ENCODE assay signal across 8 cellular contexts in genomic region chr1:10209905-10210810, GRCh38. TPM values are rescaled to one million over a fixed set of nuclear protein-coding genes. Genes with fewer than 3 reads are reported as not detected.
DNase-seq lines count a peak whose midpoint lies in the region; ATAC-seq and TF ChIP-seq lines count a peak whose summit lies in the region.

Gene KIF1B, plus strand, starts transcription at chr1:10210570. Its CDS starts 21,759 bp downstream, at chr1:10232329.

- ATAC-seq in HG02642 (IDR thresholded peaks at IDR 0.05; ENCODE audit: poor library complexity, unreplicated experiment) (peak; percentile 99), Right ventricle myocardium superior (ENCODE audit: poor library complexity) (peak; percentile 96)

- H3K9me3 ChIP-seq in SU-DHL-6 (ENCODE audit: insufficient read depth, low read length) (no peaks in the 10 kb centered on the region), parathyroid adenoma (ENCODE audit: control insufficient read depth, low read length) (no peaks in the 10 kb centered on the region), tibial nerve (no peaks in the 10 kb centered on the region)

- intact Hi-C loops in Right ventricle myocardium superior (cut with DNase I): loop anchor here (1.0 to 10.0 kb wide), 2 partner anchors 55 to 129 kb away; no protein-coding TSS in a partner anchor

- H3K79me2 ChIP-seq in SU-DHL-6 (ENCODE audit: insufficient read depth, low read length): no peaks in the 10 kb centered on the region
- peaks cover 3% of the 10 kb centered on the region for H3K79me2 ChIP-seq in parathyroid adenoma

- 1 to 2% methylated on average over 24 to 27 of the region's 107 CpGs for whole genome bisulfite sequencing in tibial nerve, 2 donors

- peak; percentile 84 for TF ChIP-seq CTCF in GM12872 (IDR thresholded peaks at IDR 0.05; ENCODE audit: insufficient read depth, low read depth, low read length)
- TF ChIP-seq CTCF in SU-DHL-6 (IDR thresholded peaks at IDR 0.05; ENCODE audit: insufficient read depth, low read length, poor library complexity, severe bottlenecking): peak; percentile 96
- peak; percentile 96 for TF ChIP-seq CTCF in parathyroid adenoma (IDR thresholded peaks at IDR 0.05)
- peak; percentile 97 to 100 (median 99) for TF ChIP-seq CTCF in tibial nerve (IDR thresholded peaks at IDR 0.05)

- peak within 1 kb of the TSS; percentile 87 for H3K4me3 ChIP-seq in SU-DHL-6 (ENCODE audit: insufficient read depth, low read length, poor library complexity, severe bottlenecking)
- H3K4me3 ChIP-seq in parathyroid adenoma (ENCODE audit: low read depth, low read length): peak within 1 kb of the TSS; percentile 91
- peak within 1 kb of the TSS; percentile 75 to 97 (median 90) for H3K4me3 ChIP-seq in tibial nerve

- peak within 1 kb of the TSS; percentile 100 for H2AFZ ChIP-seq in SU-DHL-6 (ENCODE audit: low read depth, low read length, severe bottlenecking)
- peak within 1 kb of the TSS; percentile 97 for H2AFZ ChIP-seq in parathyroid adenoma

- no peaks in the 10 kb centered on the region for H3K27me3 ChIP-seq in SU-DHL-6 (ENCODE audit: low read length)
- no peaks in the 10 kb centered on the region for H3K27me3 ChIP-seq in parathyroid adenoma (ENCODE audit: control insufficient read depth, insufficient read depth, low read length)
- H3K27me3 ChIP-seq in tibial nerve: no peaks in the 10 kb centered on the region

- H3K9me2 ChIP-seq in SU-DHL-6 (replicated peaks; ENCODE audit: insufficient read depth, low read length): no peaks in the 10 kb centered on the region

- peak; percentile 96 to 99 for TF ChIP-seq POLR2A in tibial nerve (IDR thresholded peaks at IDR 0.05)

- no peaks in the 10 kb centered on the region for H4K20me1 ChIP-seq in SU-DHL-6 (ENCODE audit: low read depth, low read length)

- H3K36me3 ChIP-seq in SU-DHL-6 (ENCODE audit: low read length) (no peaks in the 10 kb centered on the region), parathyroid adenoma (ENCODE audit: control insufficient read depth, insufficient read depth, low read length) (no peaks in the 10 kb centered on the region), tibial nerve (no peaks in the 10 kb centered on the region)

- H3F3A ChIP-seq in SU-DHL-6 (ENCODE audit: insufficient read depth): peaks cover 3% of the 10 kb centered on the region; the same call in 1 of the 2 replicates

- H3K27ac ChIP-seq in SU-DHL-6 (ENCODE audit: low read depth, low read length) (no peak within 1 kb of the TSS), parathyroid adenoma (peak within 1 kb of the TSS; percentile 95), tibial nerve (peak within 1 kb of the TSS; percentile 95 to 100 (median 98))

- TF ChIP-seq EP300 in tibial nerve (IDR thresholded peaks at IDR 0.05): peak in 1 of 2 donors; percentile 91

- peak; percentile 98 for DNase-seq in NCI-H1105 (lab: John Stamatoyannopoulos, UW)
- DNase-seq in activated naive CD8-positive, alpha-beta T cell treated with anti-CD3 and anti-CD28 coated beads, Interleukin-2, amount 50 U/mL, for 16 hours (ENCODE audit: low read depth, low spot score): peak; percentile 91
- peak; percentile 99 for DNase-seq in Right ventricle myocardium superior
- DNase-seq in tibial nerve (ENCODE audit: low spot score in 2 of 2): peak; percentile 98 to 99

- peak within 1 kb of the TSS; percentile 72 for H3K9ac ChIP-seq in SU-DHL-6 (ENCODE audit: low read length)
- H3K9ac ChIP-seq in parathyroid adenoma: peak within 1 kb of the TSS; percentile 67

- H3K4me2 ChIP-seq in SU-DHL-6 (ENCODE audit: low read depth, low read length, poor library complexity, severe bottlenecking): peak within 1 kb of the TSS; percentile 73
- peak within 1 kb of the TSS; percentile 98 for H3K4me2 ChIP-seq in parathyroid adenoma (ENCODE audit: low read length)

- H3K4me1 ChIP-seq in parathyroid adenoma (no peaks in the 10 kb centered on the region), tibial nerve (peaks cover 0 to 39% (median 22%) of the 10 kb centered on the region in 4 donors)

RNA-seq across cellular contexts. Expression of gene KIF1B, which starts in this region (rescaled TPM):
- total RNA-seq in Right ventricle myocardium superior: 66.8 TPM
- 10 to 100 TPM; 50.6 to 76.2 (median 66.0) TPM for total RNA-seq in tibial nerve
